Comparison of ENCODE assay signal across 8 cellular contexts in genomic region chr5:36240779-36241635, GRCh38. TPM values are rescaled to one million over a fixed set of nuclear protein-coding genes. Genes with fewer than 3 reads are reported as not detected.
A peak's percentile ranks its signal among the peaks of the same experiment; 100 is the strongest.
DNase-seq lines count a peak whose midpoint lies in the region; ATAC-seq and TF ChIP-seq lines count a peak whose summit lies in the region.

No MANE protein-coding gene starts in this region.

- peaks cover 6% of the 10 kb centered on the region for H3K27me3 Mint-ChIP-seq in glutamatergic neuron (ENCODE audit: unreplicated experiment)

- peak overlapping the region; percentile 89 for H3K4me3 Mint-ChIP-seq in glutamatergic neuron (ENCODE audit: unreplicated experiment)

- TF ChIP-seq CTCF in RWPE2 (IDR thresholded peaks at IDR 0.05; ENCODE audit: poor library complexity, severe bottlenecking) (no peak), glutamatergic neuron (IDR thresholded peaks at IDR 0.05; ENCODE audit: partially characterized antibody, unreplicated experiment) (no peak), upper lobe of left lung (IDR thresholded peaks at IDR 0.05) (no peak)

- H3K4me1 ChIP-seq in RWPE2 (ENCODE audit: insufficient read depth, poor library complexity, severe bottlenecking) (peaks cover 25% of the 10 kb centered on the region), upper lobe of left lung (peaks cover 30 to 39% (median 37%) of the 10 kb centered on the region in 4 donors)

- no peaks in the 10 kb centered on the region for H3K36me3 ChIP-seq in RWPE2 (ENCODE audit: low read depth)
- H3K36me3 ChIP-seq in upper lobe of left lung = no peaks in the 10 kb centered on the region

- no peak for TF ChIP-seq EP300 in upper lobe of left lung (IDR thresholded peaks at IDR 0.05)

- H3K27ac Mint-ChIP-seq in activated naive CD4-positive, alpha-beta T cell treated with anti-CD3 and anti-CD28 coated beads, Interleukin-2, amount 50 U/mL, for 72 hours = peak overlapping the region; percentile 62 to 95
- peak overlapping the region; percentile 76 for H3K27ac Mint-ChIP-seq in glutamatergic neuron (ENCODE audit: unreplicated experiment)

- H3K27me3 ChIP-seq in RWPE2 (ENCODE audit: insufficient read depth, poor library complexity, severe bottlenecking) (no peaks in the 10 kb centered on the region), upper lobe of left lung (no peaks in the 10 kb centered on the region)

- peak; percentile 32 for DNase-seq in DMS153 (lab: John Stamatoyannopoulos, UW)
- DNase-seq in HT1080 (ENCODE audit: low read depth) = peak; percentile 68
- DNase-seq in RWPE2 (ENCODE audit: low spot score) = peak; percentile 70
- peak; percentile 35 to 60 for DNase-seq in activated naive CD4-positive, alpha-beta T cell treated with anti-CD3 and anti-CD28 coated beads, Interleukin-2, amount 50 U/mL, for 72 hours (ENCODE audit: low spot score in 2 of 2)
- DNase-seq in glutamatergic neuron = peak; percentile 74
- peak; percentile 51 for DNase-seq in occipital lobe (lab: John Stamatoyannopoulos, UW)
- peak; percentile 61 to 90 for DNase-seq in upper lobe of left lung

- ATAC-seq in GM21390 (IDR thresholded peaks at IDR 0.05; ENCODE audit: unreplicated experiment) (peak; percentile 22), RWPE2 (ENCODE audit: low read depth) (peak; percentile 62), upper lobe of left lung (ENCODE audit: low FRiP score in 2 of 2) (peak; percentile 66 to 70)
- peak; percentile 0 to 1 for ATAC-seq in activated naive CD4-positive, alpha-beta T cell treated with anti-CD3 and anti-CD28 coated beads, Interleukin-2, amount 50 U/mL, for 72 hours

- no peaks in the 10 kb centered on the region for H3K9me3 Mint-ChIP-seq in activated naive CD4-positive, alpha-beta T cell treated with anti-CD3 and anti-CD28 coated beads, Interleukin-2, amount 50 U/mL, for 72 hours
- H3K9me3 Mint-ChIP-seq in glutamatergic neuron (ENCODE audit: unreplicated experiment) = peaks cover 7% of the 10 kb centered on the region

- peaks cover 8% of the 10 kb centered on the region for H3K4me1 Mint-ChIP-seq in glutamatergic neuron (ENCODE audit: low read depth, unreplicated experiment)

- TF ChIP-seq POLR2A in upper lobe of left lung (IDR thresholded peaks at IDR 0.05) = peak in 1 of 4 donors; percentile 15

- H3K36me3 Mint-ChIP-seq in activated naive CD4-positive, alpha-beta T cell treated with anti-CD3 and anti-CD28 coated beads, Interleukin-2, amount 50 U/mL, for 72 hours = no peaks in the 10 kb centered on the region
- no peaks in the 10 kb centered on the region for H3K36me3 Mint-ChIP-seq in glutamatergic neuron (ENCODE audit: unreplicated experiment)

- 1 to 3% methylated on average over 23 to 34 of the region's 62 CpGs for WGBS in upper lobe of left lung, 2 donors

- H3K4me3 ChIP-seq in RWPE2 (ENCODE audit: severe bottlenecking) = peak overlapping the region; percentile 51
- peak overlapping the region; percentile 72 to 92 (median 88) for H3K4me3 ChIP-seq in upper lobe of left lung

- peak overlapping the region; percentile 69 for H3K27ac ChIP-seq in RWPE2 (ENCODE audit: poor library complexity, severe bottlenecking)
- H3K27ac ChIP-seq in upper lobe of left lung = peak overlapping the region; percentile 93 to 95 (median 94)

- H3K9me3 ChIP-seq in RWPE2 (ENCODE audit: severe bottlenecking) = no peaks in the 10 kb centered on the region
- no peaks in the 10 kb centered on the region for H3K9me3 ChIP-seq in upper lobe of left lung

RNA-seq across cellular contexts. Expression of gene NADK2, which starts 0.7 kb away (rescaled TPM):
- 23.5 and 28.4 TPM in 2 replicates for total RNA-seq in HT1080 (2014; rRNA removed; shearing (Covaris generic))
- polyA plus RNA-seq in HT1080 (2015; cell fraction: cytosol; rRNA removed) = 22.9 and 23.9 TPM in 2 replicates
- polyA plus RNA-seq in HT1080 (2015; cell fraction: nucleus; rRNA removed) = 27.7 and 30.5 TPM in 2 replicates
- total RNA-seq in activated naive CD4-positive, alpha-beta T cell treated with anti-CD3 and anti-CD28 coated beads, Interleukin-2, amount 50 U/mL, for 72 hours = 10 to 100 TPM; 11.7 to 12.2 TPM
- total RNA-seq in glutamatergic neuron (ENCODE audit: unreplicated experiment) = 24.2 TPM
- total RNA-seq in occipital lobe = 116 TPM
- 10 to 100 TPM; 12.6 to 39.6 (median 19.9) TPM for total RNA-seq in upper lobe of left lung

Comparison
In these comparisons a context has a peak if more than half of its experiments do, and no peak if none do; other contexts are left out.
1. Peak in every context shown above with its lines: DNase-seq, ATAC-seq, H3K4me3 ChIP-seq and H3K27ac ChIP-seq.
2. ATAC-seq: peak in every context shown above with its lines; median percentile 68 in upper lobe of left lung; 62 in RWPE2; 22 in GM21390; 0 in activated naive CD4-positive, alpha-beta T cell treated with anti-CD3 and anti-CD28 coated beads, Interleukin-2, amount 50 U/mL, for 72 hours.